In genomic region chr6:39608652-39609345, GRCh38 we compare ENCODE assay signal across 16 cellular contexts.
A peak's percentile ranks its signal among the peaks of the same experiment; 100 is the strongest.
DNase-seq lines count a peak whose midpoint lies in the region; ATAC-seq, FAIRE-seq and TF ChIP-seq lines count a peak whose summit lies in the region.
"Had no signal": no experiment of that assay in that cellular context is flagged by ENCODE, and none has a peak within 500 bp of the region (broad histone marks: within the 10 kb centered on the region; RNA-seq: fewer than 3 reads in every experiment).

No MANE protein-coding gene starts in this region.

- H3K4me3 Mint-ChIP-seq in mesothelial cell of epicardium: no peak overlapping the region
- H3K4me3 Mint-ChIP-seq: activated CD4-positive, alpha-beta T cell treated with anti-CD3 and anti-CD28 coated beads, Interleukin-2, amount 10 ng/mL, durations not matched to agents 7 days and 5 days; activated T-cell treated with anti-CD3 and anti-CD28 coated beads, Interleukin-2, amount 50 U/mL, for 4 hours; IgD-negative memory B cell had no signal

- H3K9me3 Mint-ChIP-seq in mesothelial cell of epicardium: no peaks in the 10 kb centered on the region
- H3K9me3 Mint-ChIP-seq: activated CD4-positive, alpha-beta T cell treated with anti-CD3 and anti-CD28 coated beads, Interleukin-2, amount 10 ng/mL, durations not matched to agents 7 days and 5 days; activated T-cell treated with anti-CD3 and anti-CD28 coated beads, Interleukin-2, amount 50 U/mL, for 4 hours; IgD-negative memory B cell had no signal

- H3K27me3 Mint-ChIP-seq in mesothelial cell of epicardium (ENCODE audit: low read depth): peaks cover 8% of the 10 kb centered on the region

- TF ChIP-seq CTCF in mesothelial cell of epicardium (IDR thresholded peaks at IDR 0.05; ENCODE audit: unreplicated experiment): no peak

- FAIRE-seq in GM12892 (lab: Jason Lieb, UNC): peak; percentile 64

- H3K27ac Mint-ChIP-seq in mesothelial cell of epicardium: no peak overlapping the region
- H3K27ac Mint-ChIP-seq: activated CD4-positive, alpha-beta T cell treated with anti-CD3 and anti-CD28 coated beads, Interleukin-2, amount 10 ng/mL, durations not matched to agents 7 days and 5 days; IgD-negative memory B cell had no signal

- no peak for TF ChIP-seq POLR2A in GM12892 (IDR thresholded peaks at IDR 0.05; ENCODE audit: low read depth, low read length)

- ATAC-seq in GM19324 (IDR thresholded peaks at IDR 0.05; ENCODE audit: low FRiP score, unreplicated experiment) (peak; percentile 83), HG02678 (IDR thresholded peaks at IDR 0.05; ENCODE audit: unreplicated experiment) (peak; percentile 77), HG03442 (IDR thresholded peaks at IDR 0.05; ENCODE audit: unreplicated experiment) (peak; percentile 41)
- ATAC-seq: activated T-cell treated with anti-CD3 and anti-CD28 coated beads, Interleukin-2, amount 50 U/mL, for 4 hours; heart right ventricle; left lobe of liver had no signal

- peaks cover 11% of the 10 kb centered on the region for H3K4me1 Mint-ChIP-seq in mesothelial cell of epicardium
- H3K4me1 Mint-ChIP-seq: activated CD4-positive, alpha-beta T cell treated with anti-CD3 and anti-CD28 coated beads, Interleukin-2, amount 10 ng/mL, durations not matched to agents 7 days and 5 days had no signal

- DNase-seq in GM12892 (ENCODE audit: insufficient read length) (no peak), iPS-NIHi11 (ENCODE audit: low spot score) (no peak), NCI-H2227 (lab: John Stamatoyannopoulos, UW; ENCODE audit: unreplicated experiment) (no peak), mesothelial cell of epicardium (ENCODE audit: low spot score in 2 of 2, unreplicated experiment in 2 of 2) (no peak), KBM-7 (no peak)
- DNase-seq: activated CD4-positive, alpha-beta T cell treated with anti-CD3 and anti-CD28 coated beads, Interleukin-2, amount 10 ng/mL, durations not matched to agents 7 days and 5 days; activated T-cell treated with anti-CD3 and anti-CD28 coated beads, Interleukin-2, amount 50 U/mL, for 4 hours; heart right ventricle; NCI-H1105 treated with DMSO at 0.1 percent for 48 hours; NCI-H510A treated with DMSO at 0.1 percent for 48 hours; upper lobe of left lung had no signal

- no peaks in the 10 kb centered on the region for H3K36me3 Mint-ChIP-seq in mesothelial cell of epicardium
- H3K36me3 Mint-ChIP-seq: IgD-negative memory B cell had no signal

- in situ Hi-C loops in KBM-7 (cut with MboI; ENCODE audit: low pct_unique_long_range_greater_than_20kb, low sequenced_read_pairs): no loop called here
